In genomic region chr10:9239298-9239697, GRCh38 we compare ENCODE assay signal across 20 cellular contexts.
A peak's percentile ranks its signal among the peaks of the same experiment; 100 is the strongest.
DNase-seq lines count a peak whose midpoint lies in the region; ATAC-seq and TF ChIP-seq lines count a peak whose summit lies in the region.
"Had no signal": no experiment of that assay in that cellular context is flagged by ENCODE, and none has a peak within 500 bp of the region (broad histone marks: within the 10 kb centered on the region; RNA-seq: fewer than 3 reads in every experiment).

No MANE protein-coding gene starts in this region.

- no peaks in the 10 kb centered on the region for H3K9me3 Mint-ChIP-seq in activated naive CD4-positive, alpha-beta T cell treated with anti-CD3 and anti-CD28 coated beads, Interleukin-2, amount 50 U/mL, for 72 hours
- no peaks in the 10 kb centered on the region for H3K9me3 Mint-ChIP-seq in CD8-positive, alpha-beta T cell
- H3K9me3 Mint-ChIP-seq in activated CD4-positive, alpha-beta T cell treated with anti-CD3 and anti-CD28 coated beads for 36 hours (ENCODE audit: low read depth): no peaks in the 10 kb centered on the region
- H3K9me3 Mint-ChIP-seq: CD8-positive, alpha-beta memory T cell had no signal

- H3K4me1 Mint-ChIP-seq in CD8-positive, alpha-beta T cell (ENCODE audit: low read depth): no peaks in the 10 kb centered on the region
- H3K4me1 Mint-ChIP-seq in activated CD4-positive, alpha-beta T cell treated with anti-CD3 and anti-CD28 coated beads for 36 hours: no peaks in the 10 kb centered on the region
- H3K4me1 Mint-ChIP-seq: CD8-positive, alpha-beta memory T cell had no signal

- H3K4me2 ChIP-seq in SK-N-SH: peak overlapping the region; percentile 64
- H3K4me2 ChIP-seq: BLaER1 had no signal

- no peaks in the 10 kb centered on the region for H3K36me3 ChIP-seq in BE2C
- no peaks in the 10 kb centered on the region for H3K36me3 ChIP-seq in SK-N-SH (replicated peaks in 1 of 2; ENCODE audit: control insufficient read depth in 1 of 2, insufficient read depth in 2 of 2, low read length in 1 of 2)
- H3K36me3 ChIP-seq in CD8-positive, alpha-beta T cell (ENCODE audit: insufficient read depth, low read length): no peaks in the 10 kb centered on the region
- H3K36me3 ChIP-seq: BLaER1 had no signal

- ATAC-seq in activated naive CD4-positive, alpha-beta T cell treated with anti-CD3 and anti-CD28 coated beads, Interleukin-2, amount 50 U/mL, for 72 hours: no peak
- ATAC-seq in CD8-positive, alpha-beta T cell: no peak
- no peak for ATAC-seq in activated CD4-positive, alpha-beta T cell treated with anti-CD3 and anti-CD28 coated beads for 36 hours
- ATAC-seq: Right ventricle myocardium inferior had no signal

- intact Hi-C loops in CD8-positive, alpha-beta T cell (cut with DNase I, micrococcal nuclease): no loop called here
- intact Hi-C loops in activated CD4-positive, alpha-beta T cell treated with anti-CD3 and anti-CD28 coated beads for 36 hours (cut with DNase I, micrococcal nuclease): no loop called here

- peaks cover 18% of the 10 kb centered on the region for H3F3A ChIP-seq in SK-N-SH (replicated peaks; ENCODE audit: insufficient read depth)

- DNase-seq in BE2C (peak; percentile 83), NCI-H146 (lab: John Stamatoyannopoulos, UW) (peak; percentile 95), SK-N-SH (peak; percentile 73), left kidney (ENCODE audit: low read depth, low spot score) (peak; percentile 78)
- no peak for DNase-seq in activated naive CD4-positive, alpha-beta T cell treated with anti-CD3 and anti-CD28 coated beads, Interleukin-2, amount 50 U/mL, for 72 hours (ENCODE audit: low spot score in 2 of 2)
- no peak for DNase-seq in CD8-positive, alpha-beta T cell
- DNase-seq in activated CD4-positive, alpha-beta T cell treated with anti-CD3 and anti-CD28 coated beads for 36 hours: no peak
- DNase-seq in central memory CD4-positive, alpha-beta T cell: no peak
- DNase-seq: 8988T; CD8-positive, alpha-beta memory T cell; DND-41; GF-D8; NCI-H1930; NCI-H2171; NCI-H446 treated with DMSO at 0.1 percent for 48 hours; NCI-H82 had no signal

- TF ChIP-seq CTCF in BE2C (IDR thresholded peaks at IDR 0.05; ENCODE audit: low read depth, low read length): no peak
- no peak for TF ChIP-seq CTCF in SK-N-SH (IDR thresholded peaks at IDR 0.05)
- no peak for TF ChIP-seq CTCF in CD8-positive, alpha-beta T cell (IDR thresholded peaks at IDR 0.05)

- peak overlapping the region; percentile 83 to 100 for H3K27ac ChIP-seq in SK-N-SH (ENCODE audit: low read depth in 2 of 2, low read length in 1 of 2)
- no peak overlapping the region for H3K27ac ChIP-seq in CD8-positive, alpha-beta T cell (ENCODE audit: low read depth, low read length)
- H3K27ac ChIP-seq: BLaER1, HL-60, SK-N-MC had no signal

- H3K4me1 ChIP-seq in BE2C (peaks cover 24% of the 10 kb centered on the region), SK-N-SH (ENCODE audit: control insufficient read depth in 1 of 2, insufficient read depth in 2 of 2, low read depth in 1 of 2, low read length in 1 of 2) (peaks cover 12 to 48% of the 10 kb centered on the region in 2 experiments; a peak in 3 of 4 replicates)
- H3K4me1 ChIP-seq in CD8-positive, alpha-beta T cell (ENCODE audit: insufficient read depth, low read length): no peaks in the 10 kb centered on the region
- H3K4me1 ChIP-seq: BLaER1 had no signal

- WGBS in SK-N-SH (ENCODE audit: low lambda C conversion rate): 8% methylated on average over 8 of the region's 8 CpGs

- H3K4me3 ChIP-seq in BE2C (ENCODE audit: low read depth, low read length): peak overlapping the region; percentile 3; the same call in 1 of the 2 replicates
- H3K4me3 ChIP-seq in SK-N-SH (ENCODE audit: low read depth in 2 of 2, low read length in 1 of 2): peak overlapping the region; percentile 17 to 50; a peak in 3 of 4 replicates
- no peak overlapping the region for H3K4me3 ChIP-seq in CD8-positive, alpha-beta T cell (ENCODE audit: low read depth, low read length)
- H3K4me3 ChIP-seq: BLaER1, SK-N-MC had no signal

- POLR2A ChIA-PET in SK-N-SH (lab: Yijun Ruan, JAX): interaction anchor here (0.6 to 2.0 kb wide), 11 partner anchors 17 to 1365 kb away, joined by 3 to 16 read pairs (median 4); no protein-coding TSS in a partner anchor
- POLR2A ChIA-PET in CD8-positive, alpha-beta T cell (lab: Charles Lee): interaction anchor here (0.6 kb wide), 1 partner anchor 602 kb away, joined by 6 read pairs; no protein-coding TSS in a partner anchor
- POLR2A ChIA-PET in activated CD4-positive, alpha-beta T cell treated with anti-CD3 and anti-CD28 coated beads for 36 hours (lab: Charles Lee): no interaction called here

- H3K9me3 ChIP-seq in BE2C (no peaks in the 10 kb centered on the region), SK-N-SH (no peaks in the 10 kb centered on the region)
- no peaks in the 10 kb centered on the region for H3K9me3 ChIP-seq in CD8-positive, alpha-beta T cell (ENCODE audit: low read length)
- H3K9me3 ChIP-seq: BLaER1 had no signal

- CTCF ChIA-PET in SK-N-SH (lab: Yijun Ruan, JAX): interaction anchor here (1.0 to 2.3 kb wide), 10 partner anchors 26 to 1552 kb away, joined by 3 to 10 read pairs (median 4); no protein-coding TSS in a partner anchor
- CTCF ChIA-PET in CD8-positive, alpha-beta T cell (lab: Charles Lee): interaction anchor here (1.1 kb wide), 1 partner anchor 10 kb away, joined by 3 read pairs; no protein-coding TSS in a partner anchor
- CTCF ChIA-PET in activated CD4-positive, alpha-beta T cell treated with anti-CD3 and anti-CD28 coated beads for 36 hours (lab: Charles Lee): no interaction called here

- H3K4me3 Mint-ChIP-seq in CD8-positive, alpha-beta T cell: no peak overlapping the region
- no peak overlapping the region for H3K4me3 Mint-ChIP-seq in activated CD4-positive, alpha-beta T cell treated with anti-CD3 and anti-CD28 coated beads for 36 hours
- H3K4me3 Mint-ChIP-seq: CD8-positive, alpha-beta memory T cell had no signal

- peak; percentile 79 to 96 for TF ChIP-seq EP300 in SK-N-SH (IDR thresholded peaks at IDR 0.05; ENCODE audit: borderline replicate concordance in 1 of 2, low read depth in 1 of 2, low read length in 1 of 2)

- TF ChIP-seq RAD21 in SK-N-SH (IDR thresholded peaks at IDR 0.05; ENCODE audit: low read length): peak; percentile 41

- H3K9me2 ChIP-seq in SK-N-SH: no peaks in the 10 kb centered on the region

- H2AFZ ChIP-seq in SK-N-SH (ENCODE audit: low read depth): peak overlapping the region; percentile 81

- no peaks in the 10 kb centered on the region for H3K27me3 ChIP-seq in BE2C
- no peaks in the 10 kb centered on the region for H3K27me3 ChIP-seq in SK-N-SH (ENCODE audit: insufficient read depth)
- H3K27me3 ChIP-seq in CD8-positive, alpha-beta T cell (ENCODE audit: insufficient read depth, low read length): peaks cover 8% of the 10 kb centered on the region
- H3K27me3 ChIP-seq: BLaER1 had no signal

- peaks cover 21% of the 10 kb centered on the region for H3K27me3 Mint-ChIP-seq in CD8-positive, alpha-beta T cell (ENCODE audit: low read depth)
- H3K27me3 Mint-ChIP-seq in activated CD4-positive, alpha-beta T cell treated with anti-CD3 and anti-CD28 coated beads for 36 hours: peaks cover 9% of the 10 kb centered on the region

- no peaks in the 10 kb centered on the region for H3K36me3 Mint-ChIP-seq in activated naive CD4-positive, alpha-beta T cell treated with anti-CD3 and anti-CD28 coated beads, Interleukin-2, amount 50 U/mL, for 72 hours
- no peaks in the 10 kb centered on the region for H3K36me3 Mint-ChIP-seq in CD8-positive, alpha-beta T cell
- no peaks in the 10 kb centered on the region for H3K36me3 Mint-ChIP-seq in activated CD4-positive, alpha-beta T cell treated with anti-CD3 and anti-CD28 coated beads for 36 hours (ENCODE audit: low read depth)
- H3K36me3 Mint-ChIP-seq: CD8-positive, alpha-beta memory T cell had no signal

- H4K20me1 ChIP-seq in SK-N-SH (ENCODE audit: insufficient read depth): no peaks in the 10 kb centered on the region
- H4K20me1 ChIP-seq: BLaER1 had no signal

- H3K27ac Mint-ChIP-seq in activated naive CD4-positive, alpha-beta T cell treated with anti-CD3 and anti-CD28 coated beads, Interleukin-2, amount 50 U/mL, for 72 hours: no peak overlapping the region
- H3K27ac Mint-ChIP-seq in CD8-positive, alpha-beta T cell: no peak overlapping the region
- H3K27ac Mint-ChIP-seq in activated CD4-positive, alpha-beta T cell treated with anti-CD3 and anti-CD28 coated beads for 36 hours: no peak overlapping the region
- H3K27ac Mint-ChIP-seq: CD8-positive, alpha-beta memory T cell had no signal

- H3K79me2 ChIP-seq in SK-N-SH (ENCODE audit: insufficient read depth): no peaks in the 10 kb centered on the region; the same call in 1 of the 2 replicates

- H3K9ac ChIP-seq in SK-N-SH: peak overlapping the region; percentile 51; the same call in 1 of the 2 replicates
- H3K9ac ChIP-seq: BLaER1 had no signal

TF ChIP-seq in SK-N-SH, 30 proteins besides CTCF, POLR2A, EP300 and RAD21 (continues in another document):
- TF ChIP-seq USF1 (IDR thresholded peaks at IDR 0.05; ENCODE audit: borderline replicate concordance, low read depth): no peak
- peak; percentile 78 for TF ChIP-seq MXI1 (IDR thresholded peaks at IDR 0.05; ENCODE audit: low read depth, low read length)
- TF ChIP-seq NFIC (IDR thresholded peaks at IDR 0.05; ENCODE audit: borderline replicate concordance): peak; percentile 72
- TF ChIP-seq TAF1 (IDR thresholded peaks at IDR 0.05; ENCODE audit: borderline replicate concordance, low read depth, low read length): no peak
- no peak for TF ChIP-seq SIN3A (IDR thresholded peaks at IDR 0.05; ENCODE audit: borderline replicate concordance, low read depth, low read length)
- TF ChIP-seq GATA2 (CRISPR knock-in tag; IDR thresholded peaks at IDR 0.05): peak; percentile 99
- no peak; the same call in 1 of the 2 replicates for TF ChIP-seq ELF1 (IDR thresholded peaks at IDR 0.05)
- peak; percentile 68 for TF ChIP-seq JUND (IDR thresholded peaks at IDR 0.05)
- TF ChIP-seq YY1 (IDR thresholded peaks at IDR 0.05; ENCODE audit: low read depth): no peak
- no peak for TF ChIP-seq IRF3 (IDR thresholded peaks at IDR 0.05; ENCODE audit: low read depth, low read length)
- TF ChIP-seq GABPA (IDR thresholded peaks at IDR 0.05; ENCODE audit: low read depth): no peak

Comparison
In these comparisons a context has a peak if more than half of its experiments do, and no peak if none do; other contexts are left out.
1. DNase-seq: peak in BE2C (single experiment), NCI-H146 (single experiment), SK-N-SH (single experiment) and left kidney (single experiment); none in activated naive CD4-positive, alpha-beta T cell treated with anti-CD3 and anti-CD28 coated beads, Interleukin-2, amount 50 U/mL, for 72 hours (0 of 2), CD8-positive, alpha-beta T cell (0 of 7), activated CD4-positive, alpha-beta T cell treated with anti-CD3 and anti-CD28 coated beads for 36 hours (single experiment) and central memory CD4-positive, alpha-beta T cell (single experiment).